ENCODE assay signal across 8 cellular contexts in the genomic region with DNA sequence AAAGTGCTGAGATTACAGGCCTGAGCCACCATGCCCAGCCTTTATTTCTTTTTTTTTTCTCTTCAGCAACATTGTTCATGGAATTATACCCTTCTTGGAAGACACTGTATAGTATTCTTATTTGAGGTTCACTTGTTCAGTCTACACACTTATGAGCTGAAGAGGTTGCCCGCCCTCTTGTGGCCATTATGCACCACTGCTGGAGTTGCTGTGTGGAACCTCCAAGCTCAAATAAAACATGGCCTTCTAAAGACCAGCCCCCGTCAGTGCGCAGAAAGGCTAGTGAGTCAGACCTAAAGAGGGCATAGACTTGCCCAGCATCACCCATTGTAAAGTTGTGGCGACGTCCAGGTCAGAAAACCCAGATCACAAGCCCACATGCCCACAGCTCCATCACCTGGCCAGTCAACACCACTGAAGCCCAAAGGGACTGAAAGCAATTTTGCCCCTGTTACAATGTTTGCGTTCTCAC. TPM values are rescaled to one million over a fixed set of nuclear protein-coding genes. Genes with fewer than 3 reads are reported as not detected.
DNase-seq lines count a peak whose midpoint lies in the region; ATAC-seq and TF ChIP-seq lines count a peak whose summit lies in the region.

No MANE protein-coding gene starts in this region.

- no peaks in the 10 kb centered on the region for H3K9me3 Mint-ChIP-seq in naive B cell

- ATAC-seq in GM18868 (IDR thresholded peaks at IDR 0.05; ENCODE audit: unreplicated experiment) (peak; percentile 86), naive B cell (ENCODE audit: low read depth in 2 of 2) (peak; percentile 90 to 97)
- peak; percentile 95 for ATAC-seq in stimulated activated naive CD8-positive, alpha-beta T cell treated with anti-CD3 and anti-CD28 coated beads, Interleukin-15, Interleukin-2, amounts not matched to agents 100 U/mL and 50 U/mL, for 24 hours

- no peak overlapping the region for H3K4me3 Mint-ChIP-seq in naive B cell

- peaks cover 0 to 6% (median 5%) of the 10 kb centered on the region in 3 donors for H3K4me1 Mint-ChIP-seq in naive B cell

- H3K4me3 ChIP-seq in epithelial cell of proximal tubule (ENCODE audit: low read depth, low read length) = no peak overlapping the region

- DNase-seq in AG08395 (ENCODE audit: low spot score) (peak; percentile 81), HUDEP-2 (lab: John Stamatoyannopoulos, UW; ENCODE audit: unreplicated experiment in 76 of 76) (peak in 62 of 76 experiments; percentile 5 to 70 (median 36)), NOMO-1 treated with dmso at 0.1 percent for 144 hours (lab: John Stamatoyannopoulos, UW; ENCODE audit: unreplicated experiment) (peak; percentile 37), epithelial cell of proximal tubule (ENCODE audit: low read depth) (peak; percentile 54), naive B cell (peak; percentile 50)
- DNase-seq in activated CD8-positive, alpha-beta memory T cell treated with anti-CD3 and anti-CD28 coated beads, Interleukin-2, amount 50 U/mL, for 1 hour (ENCODE audit: extremely low read depth) = peak; percentile 26
- peak; percentile 66 for DNase-seq in stimulated activated naive CD8-positive, alpha-beta T cell treated with anti-CD3 and anti-CD28 coated beads, Interleukin-15, Interleukin-2, amounts not matched to agents 100 U/mL and 50 U/mL, for 24 hours

- no peaks in the 10 kb centered on the region for H3K27me3 Mint-ChIP-seq in naive B cell

- no peaks in the 10 kb centered on the region for H3K36me3 Mint-ChIP-seq in naive B cell

- peak overlapping the region in 3 of 6 donors; percentile 38 to 81 (median 76) for H3K27ac Mint-ChIP-seq in naive B cell

- peak; percentile 98 for TF ChIP-seq CTCF in epithelial cell of proximal tubule (conservative IDR thresholded peaks at IDR 0.05; ENCODE audit: low read depth, low read length)

RNA-seq across cellular contexts. Expression of a gene that starts 20.4 kb away (rescaled TPM):
- total RNA-seq in epithelial cell of proximal tubule = 2.9 and 3.9 TPM in 2 replicates
- polyA plus RNA-seq in naive B cell (ENCODE audit: low read depth in 6 of 6) = not detected

RNA-seq across cellular contexts. Expression of a gene that starts 24.1 kb away (rescaled TPM):
- total RNA-seq in epithelial cell of proximal tubule = 23.6 and 30.6 TPM in 2 replicates
- polyA plus RNA-seq in naive B cell (ENCODE audit: low read depth in 6 of 6) = 1 to 10 TPM in 1 of 6 donors, under 1 TPM in 1, not detected in 4; 0.84 to 1.4 TPM

RNA-seq across cellular contexts. Expression of a gene that starts 25.3 kb away (rescaled TPM):
- total RNA-seq in epithelial cell of proximal tubule = 53.2 and 81.7 TPM in 2 replicates
- polyA plus RNA-seq in naive B cell (ENCODE audit: low read depth in 6 of 6) = 10 to 100 TPM in 5 of 6 donors, 1 to 10 TPM in 1; 4.2 to 26.6 (median 20.0) TPM

RNA-seq across cellular contexts. Expression of a gene that starts 47.2 kb away (rescaled TPM):
- not detected in 2 replicates for total RNA-seq in epithelial cell of proximal tubule
- not detected for polyA plus RNA-seq in naive B cell (ENCODE audit: low read depth in 6 of 6)

RNA-seq across cellular contexts. Expression of a gene that starts 48.6 kb away (rescaled TPM):
- 71.6 and 117 TPM in 2 replicates for total RNA-seq in epithelial cell of proximal tubule
- polyA plus RNA-seq in naive B cell (ENCODE audit: low read depth in 6 of 6) = not detected

Comparison
In these comparisons a context has a peak if more than half of its experiments do, and no peak if none do; other contexts are left out.
1. DNase-seq: peak in every context shown above with its lines; median percentile 81 in AG08395; 66 in stimulated activated naive CD8-positive, alpha-beta T cell treated with anti-CD3 and anti-CD28 coated beads, Interleukin-15, Interleukin-2, amounts not matched to agents 100 U/mL and 50 U/mL, for 24 hours; 54 in epithelial cell of proximal tubule; 50 in naive B cell; 37 in NOMO-1 treated with dmso at 0.1 percent for 144 hours; 36 in HUDEP-2; 26 in activated CD8-positive, alpha-beta memory T cell treated with anti-CD3 and anti-CD28 coated beads, Interleukin-2, amount 50 U/mL, for 1 hour.